ENCODE assay signal across 8 cellular contexts in the genomic region with DNA sequence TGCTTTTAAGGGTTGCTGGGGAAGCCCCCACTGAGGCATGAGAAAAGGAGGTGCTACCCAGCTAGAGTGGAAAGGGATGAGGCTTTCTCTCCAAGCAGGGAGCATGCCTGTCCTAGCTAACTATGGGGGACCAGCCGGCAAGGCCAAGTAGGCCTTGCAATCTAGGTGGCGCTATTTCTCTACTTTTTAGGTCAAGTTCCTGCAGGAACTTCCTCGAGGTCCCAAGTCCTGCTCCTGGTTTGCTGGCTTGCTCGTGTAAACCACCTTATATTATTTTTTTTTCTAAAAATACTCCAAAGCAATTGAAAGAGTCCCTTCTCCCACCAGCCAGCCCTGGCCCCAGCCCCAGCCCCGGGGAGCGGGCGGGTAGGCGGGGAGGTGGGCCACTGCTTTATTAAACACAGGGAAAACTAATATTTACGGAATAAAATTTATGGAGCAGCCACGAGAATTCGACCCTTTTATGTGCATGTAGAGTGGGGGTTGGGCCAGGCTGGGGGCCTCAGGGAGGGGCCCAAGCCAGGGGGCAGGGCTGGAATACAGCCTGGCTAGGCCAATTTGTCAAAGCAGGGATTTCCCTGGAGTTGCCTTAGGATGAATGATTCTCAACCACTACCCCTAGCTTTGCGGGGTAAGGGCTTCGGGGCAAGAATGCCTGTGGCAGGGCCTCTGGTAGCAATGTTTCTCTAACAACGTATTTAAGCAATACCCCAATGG. TPM values are rescaled to one million over a fixed set of nuclear protein-coding genes. Genes with fewer than 3 reads are reported as not detected.
A peak's percentile ranks its signal among the peaks of the same experiment; 100 is the strongest.
DNase-seq lines count a peak whose midpoint lies in the region; ATAC-seq and TF ChIP-seq lines count a peak whose summit lies in the region.

No MANE protein-coding gene starts in this region.

- H3K36me3 ChIP-seq in mucosa of descending colon (ENCODE audit: low read depth): no peaks in the 10 kb centered on the region

- H3K4me3 Mint-ChIP-seq in HFFc6: no peak overlapping the region
- no peak overlapping the region for H3K4me3 Mint-ChIP-seq in dendritic cell treated with granulocyte-macrophage colony-stimulating factor and Interleukin-4, amounts not matched to agents 40 ng/mL and 50 ng/mL, for 4 days

- H3K9me3 ChIP-seq in mucosa of descending colon: no peaks in the 10 kb centered on the region

- H3K27ac Mint-ChIP-seq in HFFc6: no peak overlapping the region
- H3K27ac Mint-ChIP-seq in dendritic cell treated with granulocyte-macrophage colony-stimulating factor and Interleukin-4, amounts not matched to agents 40 ng/mL and 50 ng/mL, for 4 days: peak overlapping the region; percentile 25

- H3K4me1 ChIP-seq in mucosa of descending colon (ENCODE audit: low read depth): peaks cover 39% of the 10 kb centered on the region

- DNase-seq in DMS153 treated with DMSO at 0.1 percent for 48 hours (lab: John Stamatoyannopoulos, UW; ENCODE audit: unreplicated experiment) (peak; percentile 34), HFFc6 (peak; percentile 52), NOMO-1 (lab: John Stamatoyannopoulos, UW; ENCODE audit: unreplicated experiment in 2 of 2) (peak; percentile 57 to 70), mucosa of descending colon (peak in 1 of 3 donors; percentile 90), sciatic nerve (ENCODE audit: low spot score) (no peak)

- H3K4me3 ChIP-seq in mucosa of descending colon: no peak overlapping the region

- ATAC-seq in mucosa of descending colon: peak; percentile 78
- ATAC-seq in GM21723 (IDR thresholded peaks at IDR 0.05; ENCODE audit: unreplicated experiment): no peak
- no peak for ATAC-seq in GM21737 (IDR thresholded peaks at IDR 0.05; ENCODE audit: unreplicated experiment)
- no peak for ATAC-seq in sciatic nerve

- peaks cover 9% of the 10 kb centered on the region for H3K4me1 Mint-ChIP-seq in HFFc6 (ENCODE audit: low read depth)
- peaks cover 38% of the 10 kb centered on the region for H3K4me1 Mint-ChIP-seq in dendritic cell treated with granulocyte-macrophage colony-stimulating factor and Interleukin-4, amounts not matched to agents 40 ng/mL and 50 ng/mL, for 4 days (ENCODE audit: low read depth)

- H3K36me3 Mint-ChIP-seq in HFFc6 (ENCODE audit: low read depth): peaks cover 14% of the 10 kb centered on the region
- peaks cover 29% of the 10 kb centered on the region for H3K36me3 Mint-ChIP-seq in dendritic cell treated with granulocyte-macrophage colony-stimulating factor and Interleukin-4, amounts not matched to agents 40 ng/mL and 50 ng/mL, for 4 days (ENCODE audit: low read depth)

- intact Hi-C loops in dendritic cell treated with granulocyte-macrophage colony-stimulating factor and Interleukin-4, amounts not matched to agents 40 ng/mL and 50 ng/mL, for 4 days (cut with micrococcal nuclease): loop anchor here (1.0 kb wide), 1 partner anchor 46 kb away; no protein-coding TSS in a partner anchor
- intact Hi-C loops in mucosa of descending colon (cut with DNase I, micrococcal nuclease): loop anchor here in 1 of 2 donors (5.0 kb wide), 1 partner anchor 44 kb away; no protein-coding TSS in a partner anchor
- intact Hi-C loops in sciatic nerve (cut with DNase I): no loop called here

- H3K27me3 Mint-ChIP-seq in HFFc6 (ENCODE audit: insufficient read depth): peaks cover 2% of the 10 kb centered on the region
- peaks cover 2% of the 10 kb centered on the region for H3K27me3 Mint-ChIP-seq in dendritic cell treated with granulocyte-macrophage colony-stimulating factor and Interleukin-4, amounts not matched to agents 40 ng/mL and 50 ng/mL, for 4 days

- no peaks in the 10 kb centered on the region for H3K9me3 Mint-ChIP-seq in HFFc6
- no peaks in the 10 kb centered on the region for H3K9me3 Mint-ChIP-seq in dendritic cell treated with granulocyte-macrophage colony-stimulating factor and Interleukin-4, amounts not matched to agents 40 ng/mL and 50 ng/mL, for 4 days

- peak; percentile 86 for TF ChIP-seq CTCF in HFFc6 (IDR thresholded peaks at IDR 0.05)
- peak; percentile 47 for TF ChIP-seq CTCF in mucosa of descending colon (IDR thresholded peaks at IDR 0.05)

RNA-seq across cellular contexts. Expression of a gene that starts 12.8 kb away (rescaled TPM):
- not detected for total RNA-seq in HFFc6 (2021; fragmentation: NEBNext Ultra II Directional; extraction: Animal tissue kit (Norgen Biotek cat#: 25700))
- 10 to 100 TPM; 31.0 to 91.2 (median 57.6) TPM for total RNA-seq in mucosa of descending colon
- total RNA-seq in sciatic nerve: 0.22 TPM

RNA-seq across cellular contexts. Expression of a gene that starts 32.3 kb away (rescaled TPM):
- total RNA-seq in HFFc6 (2021; fragmentation: NEBNext Ultra II Directional; extraction: Animal tissue kit (Norgen Biotek cat#: 25700)): not detected
- under 1 TPM; 0.09 to 0.46 (median 0.27) TPM for total RNA-seq in mucosa of descending colon
- total RNA-seq in sciatic nerve: 0.18 TPM

Comparison
In these comparisons a context has a peak if more than half of its experiments do, and no peak if none do; other contexts are left out.
1. RNA of a gene that starts 12.8 kb away (total RNA-seq): 31.0 to 91.2 TPM in mucosa of descending colon; 0.22 TPM in sciatic nerve (single experiment) and not detected in HFFc6; every median in the first group is over 10 times any median in the second.